In genomic region chr1:31031330-31032143, GRCh38 we compare ENCODE assay signal across 17 cellular contexts. TPM values are rescaled to one million over a fixed set of nuclear protein-coding genes. Genes with fewer than 3 reads are reported as not detected.
DNase-seq lines count a peak whose midpoint lies in the region; ATAC-seq, FAIRE-seq and TF ChIP-seq lines count a peak whose summit lies in the region.
"Had no signal": no experiment of that assay in that cellular context is flagged by ENCODE, and none has a peak within 500 bp of the region (broad histone marks: within the 10 kb centered on the region; RNA-seq: fewer than 3 reads in every experiment).

No MANE protein-coding gene starts in this region.

- POLR2A ChIA-PET in K562 (lab: Yijun Ruan, JAX): interaction anchor here (0.7 to 2.3 kb wide), 8 partner anchors 9 to 1890 kb away, joined by 3 to 15 read pairs (median 4); partner anchors contain the start of gene PUM1

- 62% methylated on average over 5 of the region's 5 CpGs for WGBS in K562 (ENCODE audit: insufficient coverage, low coverage, missing lambda C conversion rate)

- CTCF ChIA-PET in K562 (lab: Yijun Ruan, JAX; ENCODE audit: low intra/inter-chr PET ratio): no interaction called here

- DNase-seq in activated T-cell treated with anti-CD3 and anti-CD28 coated beads, Interleukin-2, amount 50 U/mL, for 24 hours: no peak
- no peak for DNase-seq in activated T-cell treated with anti-CD3 and anti-CD28 coated beads, Interleukin-2, amount 50 U/mL, for 4 hours
- DNase-seq in GM23338 (ENCODE audit: low spot score) (peak; percentile 46), K562 (ENCODE audit: extremely low read depth in 1 of 4, low spot score in 3 of 4) (no peak), nephron progenitor cell (no peak), NCI-H1092 treated with DMSO at 0.1 percent for 48 hours (lab: John Stamatoyannopoulos, UW) (no peak), DMS114 treated with DMSO at 0.1 percent for 48 hours (lab: John Stamatoyannopoulos, UW; ENCODE audit: unreplicated experiment) (no peak)
- DNase-seq: activated effector memory CD4-positive, alpha-beta T cell treated with Interleukin-2 at 50 U/mL for 16 hours; cerebellar nuclear complex; midbrain; NCI-H1048; NCI-H510A treated with DMSO at 0.1 percent for 48 hours; occipital lobe; stimulated activated CD4-positive, alpha-beta T cell treated with anti-CD3 and anti-CD28 coated beads, Interleukin-15, amount 100 ng/mL, for 24 hours; stimulated activated naive CD8-positive, alpha-beta T cell treated with anti-CD3 and anti-CD28 coated beads, Interleukin-15, amount 100 ng/mL, for 72 hours had no signal

- H3K27me3 ChIP-seq in GM23338 (ENCODE audit: insufficient read depth): no peaks in the 10 kb centered on the region
- H3K27me3 ChIP-seq in K562 (ENCODE audit: control insufficient read depth in 2 of 2, insufficient read depth in 2 of 2, low read length in 2 of 2): no peaks in the 10 kb centered on the region
- H3K27me3 ChIP-seq: right atrium auricular region had no signal

- no peaks in the 10 kb centered on the region for H3K27me3 Mint-ChIP-seq in activated T-cell treated with anti-CD3 and anti-CD28 coated beads, Interleukin-2, amount 50 U/mL, for 24 hours
- no peaks in the 10 kb centered on the region for H3K27me3 Mint-ChIP-seq in activated T-cell treated with anti-CD3 and anti-CD28 coated beads, Interleukin-2, amount 50 U/mL, for 4 hours (ENCODE audit: low read depth)
- H3K27me3 Mint-ChIP-seq in GM23338 (ENCODE audit: insufficient read depth, low read depth, poor library complexity) (peaks cover 4% of the 10 kb centered on the region), nephron progenitor cell (ENCODE audit: low read depth, poor library complexity) (no peaks in the 10 kb centered on the region)
- H3K27me3 Mint-ChIP-seq: stimulated activated naive CD8-positive, alpha-beta T cell treated with anti-CD3 and anti-CD28 coated beads, Interleukin-15, amount 100 ng/mL, for 72 hours had no signal

- TF ChIP-seq EP300 in K562 (IDR thresholded peaks at IDR 0.05; ENCODE audit: low read length): no peak

- TF ChIP-seq CTCF in GM23338 (conservative IDR thresholded peaks at IDR 0.05; ENCODE audit: low read depth in 2 of 2) (no peak), K562 (IDR thresholded peaks at IDR 0.05 in 2 of 3, conservative IDR thresholded peaks at IDR 0.05 in 1 of 3; ENCODE audit: insufficient read depth in 2 of 3, low read depth in 1 of 3, low read length in 3 of 3) (no peak), nephron progenitor cell (IDR thresholded peaks at IDR 0.05) (no peak)

- in situ Hi-C loops in K562 (cut with MboI): no loop called here

- H3K27ac ChIP-seq in GM23338 (ENCODE audit: low read depth) (peak overlapping the region; percentile 16; the same call in 1 of the 2 replicates), K562 (ENCODE audit: extremely low read depth, low read depth, low read length) (peak overlapping the region; percentile 25; the same call in 1 of the 3 replicates)
- H3K27ac ChIP-seq: right atrium auricular region had no signal

- H3K9me3 ChIP-seq in K562 (replicated peaks; ENCODE audit: control insufficient read depth, insufficient read depth, low read depth, low read length): no peaks in the 10 kb centered on the region
- H3K9me3 ChIP-seq: right atrium auricular region had no signal

- BruUV-seq in K562 (replicated peaks; lab: Mats Ljungman, UMichigan): no TSS peak

- no peak for FAIRE-seq in K562 (lab: Jason Lieb, UNC)

- no peaks in the 10 kb centered on the region for H3K9me3 Mint-ChIP-seq in activated T-cell treated with anti-CD3 and anti-CD28 coated beads, Interleukin-2, amount 50 U/mL, for 24 hours
- H3K9me3 Mint-ChIP-seq in activated T-cell treated with anti-CD3 and anti-CD28 coated beads, Interleukin-2, amount 50 U/mL, for 4 hours: no peaks in the 10 kb centered on the region
- no peaks in the 10 kb centered on the region for H3K9me3 Mint-ChIP-seq in GM23338
- no peaks in the 10 kb centered on the region for H3K9me3 Mint-ChIP-seq in nephron progenitor cell
- H3K9me3 Mint-ChIP-seq: stimulated activated naive CD8-positive, alpha-beta T cell treated with anti-CD3 and anti-CD28 coated beads, Interleukin-15, amount 100 ng/mL, for 72 hours had no signal

- H3K4me3 Mint-ChIP-seq in activated T-cell treated with anti-CD3 and anti-CD28 coated beads, Interleukin-2, amount 50 U/mL, for 24 hours: no peak overlapping the region
- no peak overlapping the region for H3K4me3 Mint-ChIP-seq in activated T-cell treated with anti-CD3 and anti-CD28 coated beads, Interleukin-2, amount 50 U/mL, for 4 hours
- H3K4me3 Mint-ChIP-seq in GM23338 (peak overlapping the region; percentile 3; the same call in 1 of the 3 replicates), nephron progenitor cell (no peak overlapping the region)
- H3K4me3 Mint-ChIP-seq: stimulated activated naive CD8-positive, alpha-beta T cell treated with anti-CD3 and anti-CD28 coated beads, Interleukin-15, amount 100 ng/mL, for 72 hours had no signal

- peaks cover 100% of the 10 kb centered on the region for H3K79me2 ChIP-seq in GM23338 (replicated peaks; ENCODE audit: insufficient read depth)
- H3K79me2 ChIP-seq in K562 (ENCODE audit: control insufficient read depth, insufficient read depth, low read length): peaks cover 100% of the 10 kb centered on the region

- H2AFZ ChIP-seq in GM23338: no peak overlapping the region
- no peak overlapping the region for H2AFZ ChIP-seq in K562 (ENCODE audit: low read depth, low read length)

- peak overlapping the region; percentile 17; the same call in 1 of the 2 replicates for H3K4me3 ChIP-seq in GM23338
- H3K4me3 ChIP-seq in K562: no peak overlapping the region
- H3K4me3 ChIP-seq: right atrium auricular region had no signal

- H3K9ac ChIP-seq in K562 (ENCODE audit: insufficient read depth in 1 of 2, low read depth in 2 of 2, low read length in 2 of 2): no peak overlapping the region

- H3K9me1 ChIP-seq in K562 (ENCODE audit: control insufficient read depth, insufficient read depth, low read length): peaks cover 2% of the 10 kb centered on the region

- H3K36me3 Mint-ChIP-seq in activated T-cell treated with anti-CD3 and anti-CD28 coated beads, Interleukin-2, amount 50 U/mL, for 24 hours (ENCODE audit: low read depth): peaks cover 81% of the 10 kb centered on the region
- peaks cover 26% of the 10 kb centered on the region for H3K36me3 Mint-ChIP-seq in activated T-cell treated with anti-CD3 and anti-CD28 coated beads, Interleukin-2, amount 50 U/mL, for 4 hours (ENCODE audit: insufficient read depth)
- peaks cover 14% of the 10 kb centered on the region; the same call in 2 of the 3 replicates for H3K36me3 Mint-ChIP-seq in GM23338 (ENCODE audit: low read depth)
- peaks cover 56% of the 10 kb centered on the region for H3K36me3 Mint-ChIP-seq in nephron progenitor cell (ENCODE audit: low read depth)

- no peak for ATAC-seq in activated T-cell treated with anti-CD3 and anti-CD28 coated beads, Interleukin-2, amount 50 U/mL, for 4 hours
- ATAC-seq in GM23338: peak; percentile 74
- no peak; the same call in 2 of the 3 replicates for ATAC-seq in K562
- ATAC-seq in GM21423 (IDR thresholded peaks at IDR 0.05; ENCODE audit: unreplicated experiment): no peak
- ATAC-seq: stimulated activated naive CD8-positive, alpha-beta T cell treated with anti-CD3 and anti-CD28 coated beads, Interleukin-15, amount 100 ng/mL, for 72 hours had no signal

- H3K27ac Mint-ChIP-seq in activated T-cell treated with anti-CD3 and anti-CD28 coated beads, Interleukin-2, amount 50 U/mL, for 24 hours: peak overlapping the region; percentile 2
- H3K27ac Mint-ChIP-seq in GM23338 (peak overlapping the region; percentile 60), nephron progenitor cell (peak overlapping the region; percentile 47)
- H3K27ac Mint-ChIP-seq: stimulated activated naive CD8-positive, alpha-beta T cell treated with anti-CD3 and anti-CD28 coated beads, Interleukin-15, amount 100 ng/mL, for 72 hours had no signal

- TF ChIP-seq POLR2A in K562 (conservative IDR thresholded peaks at IDR 0.05): no peak; the same call in 1 of the 2 replicates

- no peak for TF ChIP-seq RAD21 in K562 (CRISPR knock-in tag; conservative IDR thresholded peaks at IDR 0.05 in 1 of 2, IDR thresholded peaks at IDR 0.05 in 1 of 2)

- H3K4me2 ChIP-seq in GM23338 (peak overlapping the region; percentile 70), K562 (ENCODE audit: insufficient read depth, low read length) (no peak overlapping the region)

- H3F3A ChIP-seq in GM23338 (replicated peaks; ENCODE audit: low read depth): peaks cover 5% of the 10 kb centered on the region; the same call in 1 of the 2 replicates

- peaks cover 79% of the 10 kb centered on the region for H3K4me1 Mint-ChIP-seq in activated T-cell treated with anti-CD3 and anti-CD28 coated beads, Interleukin-2, amount 50 U/mL, for 24 hours (ENCODE audit: low read depth)
- H3K4me1 Mint-ChIP-seq in activated T-cell treated with anti-CD3 and anti-CD28 coated beads, Interleukin-2, amount 50 U/mL, for 4 hours (ENCODE audit: low read depth): peaks cover 82% of the 10 kb centered on the region
- H3K4me1 Mint-ChIP-seq in GM23338 (peaks cover 60% of the 10 kb centered on the region), nephron progenitor cell (peaks cover 27% of the 10 kb centered on the region)

- H3K9me2 ChIP-seq in GM23338 (ENCODE audit: insufficient read depth): no peaks in the 10 kb centered on the region

- H3K4me1 ChIP-seq in GM23338 (ENCODE audit: insufficient read depth) (peaks cover 64% of the 10 kb centered on the region), K562 (replicated peaks in 1 of 2; ENCODE audit: control insufficient read depth in 2 of 2, insufficient read depth in 2 of 2, low read length in 2 of 2) (peaks cover 12 to 33% of the 10 kb centered on the region in 2 experiments)

- H3K36me3 ChIP-seq in GM23338 (ENCODE audit: insufficient read depth) (no peaks in the 10 kb centered on the region), K562 (ENCODE audit: control insufficient read depth, insufficient read depth, low read length) (peaks cover 54% of the 10 kb centered on the region)
- H3K36me3 ChIP-seq: right atrium auricular region had no signal

- H4K20me1 ChIP-seq in GM23338 (replicated peaks; ENCODE audit: insufficient read depth) (peaks cover 88% of the 10 kb centered on the region), K562 (replicated peaks; ENCODE audit: control insufficient read depth, insufficient read depth, low read length) (peaks cover 65% of the 10 kb centered on the region)

- intact Hi-C loops in K562 (cut with micrococcal nuclease): no loop called here

RNA-seq across cellular contexts. Expression of gene PUM1, which starts 34.0 kb away (rescaled TPM):
- total RNA-seq in activated T-cell treated with anti-CD3 and anti-CD28 coated beads, Interleukin-2, amount 50 U/mL, for 4 hours: 100 to 1,000 TPM; 104 to 113 (median 110) TPM
- 117 and 121 TPM in 2 replicates for total RNA-seq in GM23338 (2014; rRNA removed; shearing (Covaris generic))
- polyA plus RNA-seq in GM23338 (2016; fragmentation: Nextera tagmentation; extraction: Ambion mirVana) (44.4 and 49.5 TPM in 2 replicates), K562 (2011; rRNA removed) (55.7 and 64.3 TPM in 2 replicates), K562 (2014; fragmentation: Illumina TruSeq; extraction: Trizol) (52.1 and 60.9 TPM in 2 replicates), K562 (2014; fragmentation: Nextera tagmentation; extraction: Ambion mirVana) (10 to 100 TPM; 37.7 to 43.8 TPM), K562 (2014; rRNA removed) (46.4 and 49.5 TPM in 2 replicates)
- 260 and 263 TPM in 2 replicates for total RNA-seq in K562 (2011; cell fraction: chromatin; rRNA removed; ENCODE audit: low replicate concordance)
- total RNA-seq in K562 (2011; cell fraction: nucleolus; rRNA removed): 122 and 134 TPM in 2 replicates
- 144 and 176 TPM in 2 replicates for total RNA-seq in K562 (2011; cell fraction: nucleoplasm; rRNA removed)
- total RNA-seq in K562 (2014; rRNA removed) (42.9 and 56.3 TPM in 2 replicates), K562 (2014; rRNA removed; fragmentation: Illumina TruSeq; extraction: Trizol) (60.1 and 66.4 TPM in 2 replicates), K562 (2015; rRNA removed; fragmentation: Illumina TruSeq; extraction: Trizol) (55.6 and 56.6 TPM in 2 replicates), K562 (2021) (101 and 104 TPM in 2 replicates)
- 84.5 and 95.2 TPM in 2 replicates for polyA plus RNA-seq in K562 (2011; cell fraction: cytosol; rRNA removed)
- 131 and 181 TPM in 2 replicates for polyA plus RNA-seq in K562 (2011; cell fraction: nucleus; rRNA removed)
- 60.3 and 92.8 TPM in 2 replicates for polyA plus RNA-seq in K562 (2012)
- polyA minus RNA-seq in K562 (2011; rRNA and poly(A)+ RNA removed): 300 and 362 TPM in 2 replicates
- 93.9 and 117 TPM in 2 replicates for polyA minus RNA-seq in K562 (2011; cell fraction: cytosol; rRNA and poly(A)+ RNA removed)
- polyA minus RNA-seq in K562 (2011; cell fraction: nucleus; rRNA and poly(A)+ RNA removed): 116 and 133 TPM in 2 replicates

Comparison
In these comparisons a context has a peak if more than half of its experiments do, and no peak if none do; other contexts are left out.
1. H3K27ac Mint-ChIP-seq: peak in every context shown above with its lines; median percentile 60 in GM23338; 47 in nephron progenitor cell; 2 in activated T-cell treated with anti-CD3 and anti-CD28 coated beads, Interleukin-2, amount 50 U/mL, for 24 hours.